28 cellular contexts compared by ENCODE assay signal in genomic region chr12:3614806-3615466, GRCh38.
DNase-seq lines count a peak whose midpoint lies in the region; TF ChIP-seq lines count a peak whose summit lies in the region.
"Had no signal": no experiment of that assay in that cellular context is flagged by ENCODE, and none has a peak within 500 bp of the region (broad histone marks: within the 10 kb centered on the region; RNA-seq: fewer than 3 reads in every experiment).

No MANE protein-coding gene starts in this region.

- no peak overlapping the region for H3K4me2 ChIP-seq in osteoblast (ENCODE audit: insufficient read depth, low read length)
- H3K4me2 ChIP-seq: PC-9 had no signal

- H3K27ac ChIP-seq in endodermal cell (ENCODE audit: low read depth, low read length), result no peak overlapping the region
- no peak overlapping the region for H3K27ac ChIP-seq in osteoblast (ENCODE audit: low read depth, low read length)
- H3K27ac ChIP-seq: esophagus muscularis mucosa, left ventricle myocardium inferior, PC-9, skin epidermis, transverse colon had no signal

- no peak overlapping the region for H3K4me3 Mint-ChIP-seq in endodermal cell
- H3K4me3 Mint-ChIP-seq in activated T-helper 2 cell treated with anti-CD3 and anti-CD28 coated beads, Interferon-gamma antibody, Interleukin-2, Interleukin-4, amounts not matched to agents 10 μg/mL and 5 μg/mL and 100 μg/mL, durations not matched to agents 14 hours and 24 hours and 36 hours (ENCODE audit: low read depth), result no peak overlapping the region
- H3K4me3 Mint-ChIP-seq: activated CD4-positive, alpha-beta T cell treated with anti-CD3 and anti-CD28 coated beads for 36 hours; activated naive CD8-positive, alpha-beta T cell treated with anti-CD3 and anti-CD28 coated beads for 36 hours; CD8-positive, alpha-beta memory T cell had no signal

- no peaks in the 10 kb centered on the region for H3K4me1 Mint-ChIP-seq in endodermal cell
- peaks cover 6% of the 10 kb centered on the region for H3K4me1 Mint-ChIP-seq in activated T-helper 2 cell treated with anti-CD3 and anti-CD28 coated beads, Interferon-gamma antibody, Interleukin-2, Interleukin-4, amounts not matched to agents 10 μg/mL and 5 μg/mL and 100 μg/mL, durations not matched to agents 14 hours and 24 hours and 36 hours (ENCODE audit: low read depth)
- H3K4me1 Mint-ChIP-seq: CD8-positive, alpha-beta memory T cell had no signal

- H3K4me3 ChIP-seq in endodermal cell (ENCODE audit: low read length), result no peak overlapping the region
- no peak overlapping the region for H3K4me3 ChIP-seq in osteoblast (ENCODE audit: insufficient read depth, low read length)
- H3K4me3 ChIP-seq: esophagus muscularis mucosa, GM12878, left ventricle myocardium inferior, PC-9, skin epidermis, transverse colon had no signal

- no peaks in the 10 kb centered on the region for H3K9me3 ChIP-seq in endodermal cell (ENCODE audit: control insufficient read depth, low read length)
- no peaks in the 10 kb centered on the region for H3K9me3 ChIP-seq in osteoblast (ENCODE audit: low read depth, low read length)
- H3K9me3 ChIP-seq: transverse colon had no signal

- no peaks in the 10 kb centered on the region for H4K20me1 ChIP-seq in osteoblast (ENCODE audit: insufficient read depth, low read length)

- H3K27me3 ChIP-seq in endodermal cell (ENCODE audit: control insufficient read depth, insufficient read depth, low read length, poor library complexity, severe bottlenecking), result no peaks in the 10 kb centered on the region
- no peaks in the 10 kb centered on the region for H3K27me3 ChIP-seq in osteoblast (ENCODE audit: insufficient read depth, low read length)
- H3K27me3 ChIP-seq: esophagus muscularis mucosa, transverse colon had no signal

- H3K36me3 Mint-ChIP-seq in endodermal cell (ENCODE audit: low read depth), result no peaks in the 10 kb centered on the region
- peaks cover 31% of the 10 kb centered on the region for H3K36me3 Mint-ChIP-seq in activated T-helper 2 cell treated with anti-CD3 and anti-CD28 coated beads, Interferon-gamma antibody, Interleukin-2, Interleukin-4, amounts not matched to agents 10 μg/mL and 5 μg/mL and 100 μg/mL, durations not matched to agents 14 hours and 24 hours and 36 hours (ENCODE audit: low read depth)

- intact Hi-C loops in activated T-helper 2 cell treated with anti-CD3 and anti-CD28 coated beads, Interferon-gamma antibody, Interleukin-2, Interleukin-4, amounts not matched to agents 10 μg/mL and 5 μg/mL and 100 μg/mL, durations not matched to agents 14 hours and 24 hours and 36 hours (cut with micrococcal nuclease), result no loop called here

- no peaks in the 10 kb centered on the region for H3K79me2 ChIP-seq in osteoblast (ENCODE audit: insufficient read depth, low read length)

- H3K4me1 ChIP-seq in endodermal cell (ENCODE audit: control insufficient read depth, insufficient read depth, low read length), result no peaks in the 10 kb centered on the region
- H3K4me1 ChIP-seq in osteoblast (ENCODE audit: insufficient read depth, low read length), result no peaks in the 10 kb centered on the region
- H3K4me1 ChIP-seq: transverse colon had no signal

- H3K9ac ChIP-seq in endodermal cell (ENCODE audit: extremely low read depth, low read length, poor library complexity, severe bottlenecking), result no peak overlapping the region

- H3K9me3 Mint-ChIP-seq in endodermal cell, result no peaks in the 10 kb centered on the region
- no peaks in the 10 kb centered on the region for H3K9me3 Mint-ChIP-seq in activated T-helper 2 cell treated with anti-CD3 and anti-CD28 coated beads, Interferon-gamma antibody, Interleukin-2, Interleukin-4, amounts not matched to agents 10 μg/mL and 5 μg/mL and 100 μg/mL, durations not matched to agents 14 hours and 24 hours and 36 hours

- no peaks in the 10 kb centered on the region for H3K36me3 ChIP-seq in endodermal cell (ENCODE audit: control insufficient read depth, insufficient read depth, low read length)
- H3K36me3 ChIP-seq in osteoblast (ENCODE audit: insufficient read depth, low read length), result no peaks in the 10 kb centered on the region
- H3K36me3 ChIP-seq: left ventricle myocardium inferior had no signal

- no peaks in the 10 kb centered on the region for H3K27me3 Mint-ChIP-seq in endodermal cell (ENCODE audit: insufficient read depth)
- no peaks in the 10 kb centered on the region for H3K27me3 Mint-ChIP-seq in activated T-helper 2 cell treated with anti-CD3 and anti-CD28 coated beads, Interferon-gamma antibody, Interleukin-2, Interleukin-4, amounts not matched to agents 10 μg/mL and 5 μg/mL and 100 μg/mL, durations not matched to agents 14 hours and 24 hours and 36 hours (ENCODE audit: low read depth)
- H3K27me3 Mint-ChIP-seq: activated CD4-positive, alpha-beta T cell treated with anti-CD3 and anti-CD28 coated beads for 36 hours; activated naive CD8-positive, alpha-beta T cell treated with anti-CD3 and anti-CD28 coated beads for 36 hours had no signal

- TF ChIP-seq CTCF in endodermal cell (conservative IDR thresholded peaks at IDR 0.05) (no peak), osteoblast (IDR thresholded peaks at IDR 0.05; ENCODE audit: extremely low read depth, low read depth, low read length) (no peak)

- H2AFZ ChIP-seq in osteoblast (ENCODE audit: low read length), result no peak overlapping the region
- H2AFZ ChIP-seq: PC-9 had no signal

- peak; percentile 17 for DNase-seq in DMS79 treated with DMSO at 0.1 percent for 48 hours (lab: John Stamatoyannopoulos, UW)
- no peak for DNase-seq in DMS79 (lab: John Stamatoyannopoulos, UW)
- DNase-seq in NCI-H2171 treated with DMSO at 0.1 percent for 48 hours (lab: John Stamatoyannopoulos, UW), result peak; percentile 69
- peak; percentile 80 for DNase-seq in endodermal cell
- peak; percentile 38 for DNase-seq in osteoblast (ENCODE audit: insufficient read length, low spot score, missing footprints)
- no peak for DNase-seq in GDM1 (lab: John Stamatoyannopoulos, UW)
- no peak for DNase-seq in NCI-H187 treated with DMSO at 0.1 percent for 48 hours (lab: John Stamatoyannopoulos, UW)
- no peak for DNase-seq in activated T-helper 2 cell treated with anti-CD3 and anti-CD28 coated beads, Interferon-gamma antibody, Interleukin-2, Interleukin-4, amounts not matched to agents 10 μg/mL and 5 μg/mL and 100 μg/mL, durations not matched to agents 14 hours and 24 hours and 36 hours (ENCODE audit: low spot score)
- DNase-seq: activated CD4-positive, alpha-beta T cell treated with anti-CD3 and anti-CD28 coated beads for 36 hours; activated CD8-positive, alpha-beta memory T cell treated with anti-CD3 and anti-CD28 coated beads for 24 hours; activated effector memory CD4-positive, alpha-beta T cell treated with anti-CD3 and anti-CD28 coated beads, Interleukin-2, amount 50 U/mL, for 16 hours; activated naive CD8-positive, alpha-beta T cell treated with anti-CD3 and anti-CD28 coated beads for 36 hours; CD8-positive, alpha-beta memory T cell; central memory CD4-positive, alpha-beta T cell; foreskin melanocyte; hippocampal formation; left ventricle myocardium inferior; NCI-H1930; NCI-H446; NK-92 treated with Interleukin-12 subunit alpha and Interleukin-12 subunit beta, amount 100 ng/mL, for 24 hours; occipital lobe; PC-9; Right ventricle myocardium superior; T-helper 2 cell; transverse colon had no signal

- H3K27ac Mint-ChIP-seq in endodermal cell, result no peak overlapping the region
- no peak overlapping the region for H3K27ac Mint-ChIP-seq in activated T-helper 2 cell treated with anti-CD3 and anti-CD28 coated beads, Interferon-gamma antibody, Interleukin-2, Interleukin-4, amounts not matched to agents 10 μg/mL and 5 μg/mL and 100 μg/mL, durations not matched to agents 14 hours and 24 hours and 36 hours
- H3K27ac Mint-ChIP-seq: activated CD4-positive, alpha-beta T cell treated with anti-CD3 and anti-CD28 coated beads for 36 hours; activated naive CD8-positive, alpha-beta T cell treated with anti-CD3 and anti-CD28 coated beads for 36 hours had no signal

- WGBS in endodermal cell (ENCODE audit: insufficient coverage in 1 of 2, insufficient read length in 1 of 2), 2 experiments, result 73 to 74% methylated on average over 6 to 16 of the region's 16 CpGs

Comparison
In these comparisons a context has a peak if more than half of its experiments do, and no peak if none do; other contexts are left out.
1. DNase-seq: peak in DMS79 treated with DMSO at 0.1 percent for 48 hours (single experiment), NCI-H2171 treated with DMSO at 0.1 percent for 48 hours (single experiment), endodermal cell (single experiment) and osteoblast (single experiment); none in DMS79 (single experiment), GDM1 (single experiment), NCI-H187 treated with DMSO at 0.1 percent for 48 hours (single experiment) and activated T-helper 2 cell treated with anti-CD3 and anti-CD28 coated beads, Interferon-gamma antibody, Interleukin-2, Interleukin-4, amounts not matched to agents 10 μg/mL and 5 μg/mL and 100 μg/mL, durations not matched to agents 14 hours and 24 hours and 36 hours (single experiment).